18 cellular contexts compared by ENCODE assay signal in the genomic region with DNA sequence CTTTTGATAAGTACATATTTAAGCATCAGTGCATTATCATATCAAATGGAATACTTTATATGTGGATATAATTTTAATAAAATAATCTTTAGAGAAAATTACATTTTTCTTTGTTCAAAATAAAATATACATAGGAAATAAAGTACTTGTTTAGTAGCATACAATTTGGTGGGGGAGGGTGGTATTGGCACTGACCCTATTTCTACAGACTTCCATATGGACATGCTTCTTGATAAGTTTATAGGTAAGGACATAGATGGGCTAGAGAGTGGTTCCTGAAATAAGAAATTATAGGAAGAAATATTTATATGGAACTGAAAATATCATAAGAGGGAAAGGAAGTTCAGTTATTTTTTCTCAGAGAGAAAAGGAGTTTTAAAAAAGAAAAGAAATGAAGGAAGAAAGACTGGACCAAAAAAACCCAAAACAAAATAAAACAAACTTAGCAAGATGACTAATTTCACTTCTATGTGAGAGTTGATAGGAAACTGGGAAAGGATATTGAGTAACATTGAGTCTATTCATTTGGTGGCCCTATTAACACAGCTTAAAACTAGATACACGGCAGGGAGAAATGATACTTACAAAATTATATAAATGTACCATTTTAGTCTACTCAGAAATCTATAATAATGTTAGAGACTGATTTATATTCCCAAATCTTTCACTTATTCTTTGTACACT.
A peak's percentile ranks its signal among the peaks of the same experiment; 100 is the strongest.
DNase-seq lines count a peak whose midpoint lies in the region; ATAC-seq and TF ChIP-seq lines count a peak whose summit lies in the region.
"Had no signal": no experiment of that assay in that cellular context is flagged by ENCODE, and none has a peak within 500 bp of the region (broad histone marks: within the 10 kb centered on the region; RNA-seq: fewer than 3 reads in every experiment).

No MANE protein-coding gene starts in this region.

- DNase-seq in HT1080 (ENCODE audit: low read depth), result peak; percentile 62
- DNase-seq in SIG-M5 treated with dmso at 0.1 percent for 504 hours (lab: John Stamatoyannopoulos, UW; ENCODE audit: unreplicated experiment), result peak; percentile 74
- DNase-seq in fibroblast of mammary gland (ENCODE audit: low read depth), result peak; percentile 68
- DNase-seq in thoracic aorta (ENCODE audit: low spot score), result no peak
- DNase-seq in activated T-cell treated with anti-CD3 and anti-CD28 coated beads, Interleukin-2, amount 50 U/mL, for 72 hours, result no peak
- DNase-seq: activated CD4-positive, alpha-beta T cell treated with anti-CD3 and anti-CD28 coated beads, Interleukin-2, amount 10 ng/mL, durations not matched to agents 7 days and 5 days; anterior cingulate cortex; CD4-positive, alpha-beta memory T cell; effector memory CD4-positive, alpha-beta T cell; NCI-H1436 treated with DMSO at 0.1 percent for 48 hours; NCI-H524; retina; RPMI8226; stimulated activated CD4-positive, alpha-beta T cell treated with anti-CD3 and anti-CD28 coated beads, Interleukin-2, amount 100 ng/mL, for 48 hours; uterus had no signal

- peaks cover 17 to 27% of the 10 kb centered on the region in 2 donors for H3K4me1 ChIP-seq in thoracic aorta (ENCODE audit: control insufficient read depth in 1 of 2, low read depth in 2 of 2)
- H3K4me1 ChIP-seq: uterus had no signal

- H3K4me3 Mint-ChIP-seq in activated T-cell treated with anti-CD3 and anti-CD28 coated beads, Interleukin-2, amount 50 U/mL, for 72 hours, result no peak overlapping the region
- H3K4me3 Mint-ChIP-seq: activated CD4-positive, alpha-beta T cell treated with anti-CD3 and anti-CD28 coated beads, Interleukin-2, amount 10 ng/mL, durations not matched to agents 7 days and 5 days; CD4-positive, alpha-beta memory T cell; IgD-negative memory B cell had no signal

- no peaks in the 10 kb centered on the region for H3K4me1 Mint-ChIP-seq in activated T-cell treated with anti-CD3 and anti-CD28 coated beads, Interleukin-2, amount 50 U/mL, for 72 hours (ENCODE audit: low read depth)
- H3K4me1 Mint-ChIP-seq: activated CD4-positive, alpha-beta T cell treated with anti-CD3 and anti-CD28 coated beads, Interleukin-2, amount 10 ng/mL, durations not matched to agents 7 days and 5 days; CD4-positive, alpha-beta memory T cell; IgD-negative memory B cell had no signal

- no peak overlapping the region for H3K4me3 ChIP-seq in fibroblast of mammary gland (ENCODE audit: control insufficient read depth, low read depth, low read length)
- peak overlapping the region; percentile 42 for H3K4me3 ChIP-seq in thoracic aorta
- H3K4me3 ChIP-seq: uterus had no signal

- H3K27me3 ChIP-seq in thoracic aorta (replicated peaks; ENCODE audit: insufficient read depth), result no peaks in the 10 kb centered on the region
- H3K27me3 ChIP-seq: uterus had no signal

- H3K27me3 Mint-ChIP-seq in activated T-cell treated with anti-CD3 and anti-CD28 coated beads, Interleukin-2, amount 50 U/mL, for 72 hours (ENCODE audit: low read depth), result no peaks in the 10 kb centered on the region
- H3K27me3 Mint-ChIP-seq: activated CD4-positive, alpha-beta T cell treated with anti-CD3 and anti-CD28 coated beads, Interleukin-2, amount 10 ng/mL, durations not matched to agents 7 days and 5 days; CD4-positive, alpha-beta memory T cell; IgD-negative memory B cell had no signal

- peaks cover 0 to 3% of the 10 kb centered on the region in 2 donors for H3K9me3 Mint-ChIP-seq in activated T-cell treated with anti-CD3 and anti-CD28 coated beads, Interleukin-2, amount 50 U/mL, for 72 hours
- H3K9me3 Mint-ChIP-seq: activated CD4-positive, alpha-beta T cell treated with anti-CD3 and anti-CD28 coated beads, Interleukin-2, amount 10 ng/mL, durations not matched to agents 7 days and 5 days had no signal

- ATAC-seq in thoracic aorta (ENCODE audit: insufficient number of reproducible peaks, low FRiP score, low read depth), result no peak
- no peak for ATAC-seq in activated T-cell treated with anti-CD3 and anti-CD28 coated beads, Interleukin-2, amount 50 U/mL, for 72 hours (replicated peaks in 1 of 2)
- no peak for ATAC-seq in HG03108 (IDR thresholded peaks at IDR 0.05; ENCODE audit: unreplicated experiment)
- ATAC-seq in GM19397 (IDR thresholded peaks at IDR 0.05; ENCODE audit: unreplicated experiment), result no peak

- TF ChIP-seq CTCF in fibroblast of mammary gland (conservative IDR thresholded peaks at IDR 0.05; ENCODE audit: control insufficient read depth, insufficient read depth, low read depth, low read length) (no peak), thoracic aorta (IDR thresholded peaks at IDR 0.05) (no peak)

- no peak overlapping the region for H3K27ac Mint-ChIP-seq in activated T-cell treated with anti-CD3 and anti-CD28 coated beads, Interleukin-2, amount 50 U/mL, for 72 hours
- H3K27ac Mint-ChIP-seq: activated CD4-positive, alpha-beta T cell treated with anti-CD3 and anti-CD28 coated beads, Interleukin-2, amount 10 ng/mL, durations not matched to agents 7 days and 5 days; CD4-positive, alpha-beta memory T cell; IgD-negative memory B cell had no signal

- H3K36me3 ChIP-seq in thoracic aorta, result no peaks in the 10 kb centered on the region
- H3K36me3 ChIP-seq: uterus had no signal

- no peaks in the 10 kb centered on the region for H3K9me3 ChIP-seq in thoracic aorta
- H3K9me3 ChIP-seq: uterus had no signal

- H3K27ac ChIP-seq in thoracic aorta, result peak overlapping the region; percentile 13 to 71
- H3K27ac ChIP-seq: uterus had no signal

- H3K36me3 Mint-ChIP-seq in activated T-cell treated with anti-CD3 and anti-CD28 coated beads, Interleukin-2, amount 50 U/mL, for 72 hours (ENCODE audit: insufficient read depth in 2 of 2), result no peaks in the 10 kb centered on the region
- H3K36me3 Mint-ChIP-seq: CD4-positive, alpha-beta memory T cell; IgD-negative memory B cell had no signal

Comparison
In these comparisons a context has a peak if more than half of its experiments do, and no peak if none do; other contexts are left out.
1. DNase-seq: peak in HT1080 (single experiment), SIG-M5 treated with dmso at 0.1 percent for 504 hours (single experiment) and fibroblast of mammary gland (single experiment); none in thoracic aorta (single experiment) and activated T-cell treated with anti-CD3 and anti-CD28 coated beads, Interleukin-2, amount 50 U/mL, for 72 hours (0 of 2).